In the genomic region with DNA sequence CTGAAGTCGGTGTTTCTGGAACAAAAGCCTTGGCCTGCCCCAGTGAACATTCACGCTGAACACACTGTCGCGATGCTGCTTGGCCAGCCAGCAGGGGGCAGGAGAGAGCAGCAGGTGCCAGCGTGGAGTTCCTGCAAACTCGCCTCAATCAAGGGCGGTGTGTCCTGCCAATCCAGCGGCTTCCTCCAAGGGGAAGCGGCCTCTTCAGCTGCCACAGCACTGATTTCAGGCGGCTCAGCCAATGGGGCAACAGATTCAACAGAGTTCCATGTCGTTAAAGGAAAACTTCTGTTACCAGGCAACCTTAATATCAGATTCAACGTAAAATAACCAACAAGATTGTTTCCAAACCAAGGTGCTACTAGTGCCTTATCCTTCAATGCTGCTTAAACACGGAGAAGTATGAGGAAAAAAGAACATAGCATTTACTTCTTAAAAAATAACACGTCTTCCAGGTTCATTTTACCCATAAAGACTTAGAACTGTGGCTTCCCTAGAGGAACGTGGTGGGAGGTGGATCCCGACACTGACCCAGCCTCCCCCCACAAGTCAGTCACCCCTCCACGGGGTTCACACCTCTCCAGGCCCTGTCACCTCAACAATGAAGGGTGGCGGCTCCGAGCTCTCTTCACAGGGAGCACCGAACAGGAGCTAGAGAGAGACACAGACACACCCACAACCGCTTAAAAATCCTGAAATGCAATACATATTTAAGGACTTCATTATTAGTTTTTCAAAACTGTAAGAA, we compare ENCODE assay signal across 8 cellular contexts.
A peak's percentile ranks its signal among the peaks of the same experiment; 100 is the strongest.
DNase-seq lines count a peak whose midpoint lies in the region; TF ChIP-seq lines count a peak whose summit lies in the region.

No MANE protein-coding gene starts in this region.

- H3K27ac ChIP-seq in esophagus muscularis mucosa (replicated peaks in 1 of 4): peak overlapping the region; percentile 58 to 85 (median 74)

- peak; percentile 95 to 98 (median 97) for TF ChIP-seq CTCF in esophagus muscularis mucosa (IDR thresholded peaks at IDR 0.05)

- intact Hi-C loops in esophagus muscularis mucosa (cut with DNase I): loop anchor here (2.0 to 5.0 kb wide), 3 partner anchors 59 to 281 kb away; a partner anchor contains a TSS

- peak overlapping the region in 2 of 4 donors; percentile 9 to 13 for H3K4me3 ChIP-seq in esophagus muscularis mucosa

- peaks cover 0 to 11% (median 4%) of the 10 kb centered on the region in 4 donors for H3K36me3 ChIP-seq in esophagus muscularis mucosa

- peaks cover 35 to 84% (median 70%) of the 10 kb centered on the region in 4 donors for H3K4me1 ChIP-seq in esophagus muscularis mucosa

- no peaks in the 10 kb centered on the region for H3K9me3 ChIP-seq in esophagus muscularis mucosa

- DNase-seq in NCI-H524 (lab: John Stamatoyannopoulos, UW): peak; percentile 44 to 73
- DNase-seq in NCI-H524 treated with DMSO at 0.1 percent for 48 hours (lab: John Stamatoyannopoulos, UW): no peak
- DNase-seq in HT-29 (ENCODE audit: low spot score): peak; percentile 89
- peak; percentile 81 for DNase-seq in OCI-M1 (lab: John Stamatoyannopoulos, UW)
- peak; percentile 81 for DNase-seq in activated T-cell treated with anti-CD3 and anti-CD28 coated beads, Interleukin-2, amount 50 U/mL, for 1 hour
- peak; percentile 98 for DNase-seq in esophagus muscularis mucosa (ENCODE audit: extremely low spot score)
- DNase-seq in myocyte (ENCODE audit: low read depth): peak; percentile 94
- DNase-seq in stimulated activated CD8-positive, alpha-beta memory T cell treated with anti-CD3 and anti-CD28 coated beads, Interleukin-4, amount 100 ng/mL, for 48 hours: peak; percentile 93

- TF ChIP-seq EP300 in esophagus muscularis mucosa (IDR thresholded peaks at IDR 0.05): no peak

- H3K27me3 ChIP-seq in esophagus muscularis mucosa: no peaks in the 10 kb centered on the region

- no peak for TF ChIP-seq POLR2A in esophagus muscularis mucosa (IDR thresholded peaks at IDR 0.05; ENCODE audit: low read depth)

- WGBS in esophagus muscularis mucosa: 21% methylated on average over 21 of the region's 21 CpGs
